1 cellular context compared by ENCODE assay signal in the genomic region with DNA sequence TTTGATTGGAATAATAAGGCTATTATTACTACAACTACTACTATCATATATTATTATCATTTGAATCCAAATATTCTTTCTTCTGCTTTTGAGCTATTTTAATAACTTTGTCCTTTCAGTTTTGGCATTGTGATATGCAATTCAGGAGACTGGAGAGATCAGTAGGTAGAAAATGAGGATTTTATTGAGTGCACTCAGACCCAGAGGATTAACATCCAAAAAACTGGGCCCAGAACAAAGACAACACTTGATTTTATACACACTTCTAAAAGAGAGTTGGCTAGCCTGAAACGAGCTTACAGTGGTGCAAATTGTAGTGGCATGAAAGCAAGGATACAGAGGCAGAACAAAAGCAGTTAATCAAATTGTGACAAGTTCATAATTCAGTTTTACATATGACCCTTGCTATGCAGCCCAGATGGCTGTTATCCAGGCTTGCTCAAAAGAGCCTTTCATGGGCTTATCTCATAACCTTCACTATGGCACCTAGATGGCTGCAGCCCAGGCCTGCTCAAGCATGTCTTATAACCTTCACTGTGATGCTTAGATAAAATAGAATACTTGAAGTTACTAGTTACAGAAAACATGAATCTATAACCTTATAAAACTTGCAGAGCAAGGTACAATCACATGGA.
TF ChIP-seq lines count a peak whose summit lies in the region.

No MANE protein-coding gene starts in this region.

TF ChIP-seq in K562, 482 proteins besides CTCF, POLR2A, EP300 and RAD21:
- TF ChIP-seq, protein P1, sequence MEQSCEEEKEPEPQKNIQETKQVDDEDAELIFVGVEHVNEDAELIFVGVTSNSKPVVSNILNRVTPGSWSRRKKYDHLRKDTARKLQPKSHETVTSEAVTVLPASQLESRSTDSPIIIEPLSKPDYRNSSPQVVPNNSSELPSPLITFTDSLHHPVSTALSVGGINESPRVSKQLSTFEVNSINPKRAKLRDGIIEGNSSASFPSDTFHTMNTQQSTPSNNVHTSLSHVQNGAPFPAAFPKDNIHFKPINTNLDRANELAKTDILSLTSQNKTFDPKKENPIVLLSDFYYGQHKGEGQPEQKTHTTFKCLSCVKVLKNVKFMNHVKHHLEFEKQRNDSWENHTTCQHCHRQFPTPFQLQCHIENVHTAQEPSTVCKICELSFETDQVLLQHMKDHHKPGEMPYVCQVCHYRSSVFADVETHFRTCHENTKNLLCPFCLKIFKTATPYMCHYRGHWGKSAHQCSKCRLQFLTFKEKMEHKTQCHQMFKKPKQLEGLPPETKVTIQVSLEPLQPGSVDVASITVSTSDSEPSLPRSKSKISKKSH (CRISPR knock-in tag; IDR thresholded peaks at IDR 0.05), result 0 out of 2 replicates have a peak, but pooled peaks have one; percentile 76
- TF ChIP-seq TRIM28 (IDR thresholded peaks at IDR 0.05) (peak; percentile 82; the same call in 1 of the 2 replicates), CBX1 (IDR thresholded peaks at IDR 0.05; ENCODE audit: low read depth) (0 out of 2 replicates have a peak, but pooled peaks have one; percentile 59), CBX3 (IDR thresholded peaks at IDR 0.05; ENCODE audit: borderline replicate concordance in 1 of 2, low read length in 2 of 2) (peak; percentile 50 to 83; a peak in 2 of 3 replicates), CBX5 (IDR thresholded peaks at IDR 0.05; ENCODE audit: borderline replicate concordance, low read depth) (peak; percentile 78), FOXJ3 (CRISPR knock-in tag; IDR thresholded peaks at IDR 0.05) (no peak), SMAD2 (IDR thresholded peaks at IDR 0.05; ENCODE audit: low read depth, low read length) (no peak), NBN (IDR thresholded peaks at IDR 0.05; ENCODE audit: low read depth) (no peak)
- TF ChIP-seq, protein P2, sequence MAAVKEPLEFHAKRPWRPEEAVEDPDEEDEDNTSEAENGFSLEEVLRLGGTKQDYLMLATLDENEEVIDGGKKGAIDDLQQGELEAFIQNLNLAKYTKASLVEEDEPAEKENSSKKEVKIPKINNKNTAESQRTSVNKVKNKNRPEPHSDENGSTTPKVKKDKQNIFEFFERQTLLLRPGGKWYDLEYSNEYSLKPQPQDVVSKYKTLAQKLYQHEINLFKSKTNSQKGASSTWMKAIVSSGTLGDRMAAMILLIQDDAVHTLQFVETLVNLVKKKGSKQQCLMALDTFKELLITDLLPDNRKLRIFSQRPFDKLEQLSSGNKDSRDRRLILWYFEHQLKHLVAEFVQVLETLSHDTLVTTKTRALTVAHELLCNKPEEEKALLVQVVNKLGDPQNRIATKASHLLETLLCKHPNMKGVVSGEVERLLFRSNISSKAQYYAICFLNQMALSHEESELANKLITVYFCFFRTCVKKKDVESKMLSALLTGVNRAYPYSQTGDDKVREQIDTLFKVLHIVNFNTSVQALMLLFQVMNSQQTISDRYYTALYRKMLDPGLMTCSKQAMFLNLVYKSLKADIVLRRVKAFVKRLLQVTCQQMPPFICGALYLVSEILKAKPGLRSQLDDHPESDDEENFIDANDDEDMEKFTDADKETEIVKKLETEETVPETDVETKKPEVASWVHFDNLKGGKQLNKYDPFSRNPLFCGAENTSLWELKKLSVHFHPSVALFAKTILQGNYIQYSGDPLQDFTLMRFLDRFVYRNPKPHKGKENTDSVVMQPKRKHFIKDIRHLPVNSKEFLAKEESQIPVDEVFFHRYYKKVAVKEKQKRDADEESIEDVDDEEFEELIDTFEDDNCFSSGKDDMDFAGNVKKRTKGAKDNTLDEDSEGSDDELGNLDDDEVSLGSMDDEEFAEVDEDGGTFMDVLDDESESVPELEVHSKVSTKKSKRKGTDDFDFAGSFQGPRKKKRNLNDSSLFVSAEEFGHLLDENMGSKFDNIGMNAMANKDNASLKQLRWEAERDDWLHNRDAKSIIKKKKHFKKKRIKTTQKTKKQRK (IDR thresholded peaks at IDR 0.05; ENCODE audit: borderline replicate concordance, low read depth, low read length), result 0 out of 2 replicates have a peak, but pooled peaks have one; percentile 29
